ENCODE assay signal across 9 cellular contexts in the genomic region with DNA sequence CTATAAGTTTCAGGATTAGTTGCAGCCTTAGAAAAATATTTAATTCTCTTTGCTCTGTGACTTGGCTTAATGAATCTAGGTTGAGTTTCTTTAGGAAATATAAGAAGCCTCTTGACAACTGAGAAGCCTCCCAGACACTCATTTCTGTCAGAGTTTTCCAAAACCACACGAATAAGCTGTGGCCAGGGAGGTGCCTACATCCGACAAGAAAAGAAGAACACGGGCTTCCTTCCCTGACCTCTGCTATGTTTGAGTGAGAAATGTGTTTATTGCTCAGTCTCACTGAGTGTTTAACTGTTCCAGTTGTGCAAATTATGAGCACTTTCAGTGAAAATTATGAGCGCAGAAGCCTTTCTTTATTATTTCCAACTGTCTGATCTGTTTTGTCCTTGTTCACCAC.
A peak's percentile ranks its signal among the peaks of the same experiment; 100 is the strongest.
DNase-seq lines count a peak whose midpoint lies in the region; TF ChIP-seq lines count a peak whose summit lies in the region.
"Had no signal": no experiment of that assay in that cellular context is flagged by ENCODE, and none has a peak within 500 bp of the region (broad histone marks: within the 10 kb centered on the region; RNA-seq: fewer than 3 reads in every experiment).

No MANE protein-coding gene starts in this region.

- H3K4me1 Mint-ChIP-seq in brain (peaks cover 30% of the 10 kb centered on the region), neural crest cell (peaks cover 11% of the 10 kb centered on the region)

- H3K36me3 ChIP-seq in DOHH2 (ENCODE audit: control insufficient read depth, low read length), result no peaks in the 10 kb centered on the region
- H3K36me3 ChIP-seq in Karpas-422 (ENCODE audit: insufficient read depth, low read length), result no peaks in the 10 kb centered on the region

- H3K27ac Mint-ChIP-seq in brain (peak overlapping the region in 2 of 5 experiments; percentile 29 to 67), neural crest cell (ENCODE audit: unreplicated experiment) (no peak overlapping the region)
- H3K27ac Mint-ChIP-seq: activated naive CD4-positive, alpha-beta T cell treated with anti-CD3 and anti-CD28 coated beads, Interleukin-2, amount 10 ng/mL, durations not matched to agents 7 days and 5 days had no signal

- H3K9me2 ChIP-seq in DOHH2 (replicated peaks; ENCODE audit: control insufficient read depth, low read length) (no peaks in the 10 kb centered on the region), Karpas-422 (replicated peaks; ENCODE audit: insufficient read depth, low read length) (no peaks in the 10 kb centered on the region)

- DNase-seq in Karpas-422, result no peak
- DNase-seq in neural crest cell (ENCODE audit: low read depth, low spot score), result no peak
- no peak for DNase-seq in activated CD4-positive, CD25-positive, alpha-beta regulatory T cell treated with anti-CD3 and anti-CD28 coated beads, Interleukin-2, amount 50 U/mL, for 72 hours
- DNase-seq in NCI-H748 treated with DMSO at 0.1 percent for 48 hours (lab: John Stamatoyannopoulos, UW), result no peak
- DNase-seq in NCI-H524 (lab: John Stamatoyannopoulos, UW), result no peak

- no peak overlapping the region for H3K9ac ChIP-seq in Karpas-422 (ENCODE audit: low read length)

- H3K79me2 ChIP-seq in DOHH2 (ENCODE audit: control insufficient read depth, low read length) (no peaks in the 10 kb centered on the region), Karpas-422 (ENCODE audit: low read length) (no peaks in the 10 kb centered on the region)

- H3F3A ChIP-seq in DOHH2 (ENCODE audit: control insufficient read depth, insufficient read depth), result no peaks in the 10 kb centered on the region

- TF ChIP-seq CTCF in DOHH2 (IDR thresholded peaks at IDR 0.05; ENCODE audit: low read depth, low read length, poor library complexity, severe bottlenecking) (no peak), brain (conservative IDR thresholded peaks at IDR 0.05) (no peak), neural crest cell (conservative IDR thresholded peaks at IDR 0.05) (no peak)

- H3K9me3 Mint-ChIP-seq in brain (peaks cover 0 to 5% (median 3%) of the 10 kb centered on the region in 5 experiments), neural crest cell (no peaks in the 10 kb centered on the region)
- H3K9me3 Mint-ChIP-seq: activated naive CD4-positive, alpha-beta T cell treated with anti-CD3 and anti-CD28 coated beads, Interleukin-2, amount 10 ng/mL, durations not matched to agents 7 days and 5 days had no signal

- no peak overlapping the region for H2AFZ ChIP-seq in Karpas-422 (ENCODE audit: low read length)

- H3K4me3 Mint-ChIP-seq in brain (peak overlapping the region; percentile 78 to 84 (median 82)), neural crest cell (peak overlapping the region; percentile 84)

- H3K27me3 Mint-ChIP-seq in brain (peaks cover 3% of the 10 kb centered on the region), neural crest cell (ENCODE audit: low read depth) (peaks cover 29% of the 10 kb centered on the region)

- no peak overlapping the region for H3K4me3 ChIP-seq in DOHH2 (ENCODE audit: low read length)
- H3K4me3 ChIP-seq in Karpas-422 (ENCODE audit: low read length), result no peak overlapping the region; the same call in 1 of the 2 replicates
- H3K4me3 ChIP-seq: K562 had no signal

- H3K27me3 ChIP-seq in DOHH2 (ENCODE audit: control insufficient read depth, low read length) (peaks cover 60% of the 10 kb centered on the region), Karpas-422 (ENCODE audit: low read length) (no peaks in the 10 kb centered on the region)

- H3K27ac ChIP-seq in DOHH2 (ENCODE audit: low read depth, low read length), result no peak overlapping the region
- H3K27ac ChIP-seq in Karpas-422 (ENCODE audit: low read length), result no peak overlapping the region

- H3K9me3 ChIP-seq in DOHH2 (ENCODE audit: control insufficient read depth, insufficient read depth, low read length) (no peaks in the 10 kb centered on the region), Karpas-422 (ENCODE audit: low read length) (no peaks in the 10 kb centered on the region)

- H3K4me2 ChIP-seq in DOHH2 (ENCODE audit: low read length) (0 out of 2 replicates have a peak overlapping the region, but pooled peaks have one; percentile 77), Karpas-422 (ENCODE audit: low read depth, low read length, poor library complexity, severe bottlenecking) (peak overlapping the region; percentile 73)

- no peaks in the 10 kb centered on the region for H4K20me1 ChIP-seq in DOHH2 (ENCODE audit: control insufficient read depth, insufficient read depth, low read depth, low read length)
- H4K20me1 ChIP-seq in Karpas-422 (ENCODE audit: insufficient read depth, low read depth, low read length), result no peaks in the 10 kb centered on the region

- H3K36me3 Mint-ChIP-seq in brain (no peaks in the 10 kb centered on the region), neural crest cell (ENCODE audit: low read depth) (no peaks in the 10 kb centered on the region)
- H3K36me3 Mint-ChIP-seq: activated naive CD4-positive, alpha-beta T cell treated with anti-CD3 and anti-CD28 coated beads, Interleukin-2, amount 10 ng/mL, durations not matched to agents 7 days and 5 days had no signal

- H3K4me1 ChIP-seq in DOHH2 (ENCODE audit: control insufficient read depth, low read length) (peaks cover 7% of the 10 kb centered on the region), Karpas-422 (ENCODE audit: low read length) (peaks cover 10% of the 10 kb centered on the region)
